9 cellular contexts compared by ENCODE assay signal in the genomic region with DNA sequence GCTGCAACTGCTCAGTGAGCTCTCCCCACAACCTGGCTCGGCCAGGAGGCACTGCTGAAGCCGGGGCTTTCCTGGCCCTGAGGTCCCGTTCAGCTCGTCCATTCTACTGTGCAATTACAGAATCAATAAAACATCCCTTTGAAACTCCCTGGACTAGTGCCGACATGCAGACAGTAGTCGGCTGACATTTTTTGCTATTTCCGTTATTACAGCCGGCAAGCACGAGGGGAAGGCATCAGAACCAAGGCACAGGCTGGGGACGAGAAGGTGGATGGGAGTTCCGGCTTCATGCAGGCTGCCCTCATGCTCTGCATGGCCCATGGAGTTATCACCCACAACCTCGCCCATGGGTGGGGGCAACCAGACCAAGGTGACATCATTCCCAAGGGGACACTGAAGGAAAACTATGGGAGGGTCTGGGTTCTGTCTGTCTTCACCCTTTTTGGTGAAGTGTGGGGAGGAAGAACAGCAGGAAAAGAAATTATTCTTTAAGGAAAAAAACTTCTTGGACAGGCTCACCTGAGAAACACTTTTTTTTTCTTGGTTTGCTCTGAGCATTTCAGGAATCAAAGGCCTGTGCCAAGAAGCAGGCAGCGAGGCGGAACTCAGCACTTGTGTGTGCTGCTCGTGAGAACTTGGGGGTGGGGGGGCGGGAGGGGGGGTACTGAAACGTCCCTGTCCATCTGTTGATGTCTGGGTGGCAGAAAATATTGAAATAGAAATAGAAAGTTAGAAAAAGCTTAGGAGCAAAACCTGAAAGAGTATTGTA.
DNase-seq lines count a peak whose midpoint lies in the region; ATAC-seq and TF ChIP-seq lines count a peak whose summit lies in the region.
"Had no signal": no experiment of that assay in that cellular context is flagged by ENCODE, and none has a peak within 500 bp of the region (broad histone marks: within the 10 kb centered on the region; RNA-seq: fewer than 3 reads in every experiment).

No MANE protein-coding gene starts in this region.

- no peak overlapping the region for H3K4me3 ChIP-seq in CD4-positive, CD25-positive, alpha-beta regulatory T cell (ENCODE audit: low read depth, low read length)
- no peak overlapping the region for H3K4me3 ChIP-seq in endodermal cell (ENCODE audit: low read length)

- H3K36me3 ChIP-seq in CD4-positive, CD25-positive, alpha-beta regulatory T cell (ENCODE audit: control insufficient read depth, insufficient read depth, low read length), result peaks cover 23% of the 10 kb centered on the region
- H3K36me3 ChIP-seq in endodermal cell (ENCODE audit: control insufficient read depth, insufficient read depth, low read length), result no peaks in the 10 kb centered on the region

- H3K27me3 ChIP-seq in CD4-positive, CD25-positive, alpha-beta regulatory T cell (ENCODE audit: control insufficient read depth, insufficient read depth, low read length), result no peaks in the 10 kb centered on the region
- H3K27me3 ChIP-seq in endodermal cell (ENCODE audit: control insufficient read depth, insufficient read depth, low read length, poor library complexity, severe bottlenecking), result no peaks in the 10 kb centered on the region

- TF ChIP-seq CTCF in endodermal cell (conservative IDR thresholded peaks at IDR 0.05) (no peak), neural crest cell (conservative IDR thresholded peaks at IDR 0.05) (no peak)

- TF ChIP-seq POLR2A in erythroblast (IDR thresholded peaks at IDR 0.05; ENCODE audit: low read length), result no peak

- peak in 1 of 3 donors; percentile 76 for DNase-seq in CD4-positive, CD25-positive, alpha-beta regulatory T cell
- DNase-seq in HK-2 (ENCODE audit: unreplicated experiment) (peak; percentile 44), endodermal cell (no peak), neural crest cell (ENCODE audit: low read depth, low spot score) (no peak), dedifferentiated amniotic fluid mesenchymal stem cell (ENCODE audit: extremely low spot score) (no peak), erythroblast (lab: John Stamatoyannopoulos, UW) (no peak)
- DNase-seq in effector memory CD8-positive, alpha-beta T cell, result no peak
- no peak for DNase-seq in activated CD8-positive, alpha-beta memory T cell treated with anti-CD3 and anti-CD28 coated beads, Interleukin-2, amount 50 U/mL, for 4 hours
- DNase-seq: OCI-M1 had no signal

- peak overlapping the region; percentile 35 to 67 (median 48) for H3K4me3 Mint-ChIP-seq in CD4-positive, CD25-positive, alpha-beta regulatory T cell
- H3K4me3 Mint-ChIP-seq in endodermal cell (no peak overlapping the region), neural crest cell (no peak overlapping the region)
- no peak overlapping the region for H3K4me3 Mint-ChIP-seq in effector memory CD8-positive, alpha-beta T cell

- 84 to 90% methylated on average over 7 to 17 of the region's 17 CpGs for WGBS in endodermal cell (ENCODE audit: insufficient coverage in 1 of 2, insufficient read length in 1 of 2), 2 experiments

- H3K9me3 Mint-ChIP-seq in CD4-positive, CD25-positive, alpha-beta regulatory T cell, result peaks cover 0 to 2% (median 0%) of the 10 kb centered on the region in 7 donors
- no peaks in the 10 kb centered on the region for H3K9me3 Mint-ChIP-seq in endodermal cell
- peaks cover 6% of the 10 kb centered on the region for H3K9me3 Mint-ChIP-seq in neural crest cell
- H3K9me3 Mint-ChIP-seq in effector memory CD8-positive, alpha-beta T cell, result no peaks in the 10 kb centered on the region

- peaks cover 56% of the 10 kb centered on the region for H3K4me1 ChIP-seq in CD4-positive, CD25-positive, alpha-beta regulatory T cell (ENCODE audit: control insufficient read depth, insufficient read depth, low read length, poor library complexity, severe bottlenecking)
- H3K4me1 ChIP-seq in endodermal cell (ENCODE audit: control insufficient read depth, insufficient read depth, low read length), result no peaks in the 10 kb centered on the region

- peaks cover 65% of the 10 kb centered on the region for H3K36me3 Mint-ChIP-seq in CD4-positive, CD25-positive, alpha-beta regulatory T cell
- peaks cover 5% of the 10 kb centered on the region for H3K36me3 Mint-ChIP-seq in endodermal cell (ENCODE audit: low read depth)
- peaks cover 4% of the 10 kb centered on the region for H3K36me3 Mint-ChIP-seq in neural crest cell (ENCODE audit: low read depth)
- H3K36me3 Mint-ChIP-seq in effector memory CD8-positive, alpha-beta T cell (ENCODE audit: insufficient read depth), result peaks cover 9% of the 10 kb centered on the region

- ATAC-seq in CD4-positive, CD25-positive, alpha-beta regulatory T cell (ENCODE audit: low read depth in 2 of 2), result peak in 1 of 2 donors; percentile 10
- no peak for ATAC-seq in effector memory CD8-positive, alpha-beta T cell (replicated peaks)

- peak overlapping the region; percentile 88 to 97 (median 93) for H3K27ac Mint-ChIP-seq in CD4-positive, CD25-positive, alpha-beta regulatory T cell
- peak overlapping the region; percentile 17 for H3K27ac Mint-ChIP-seq in endodermal cell
- peak overlapping the region; percentile 78 for H3K27ac Mint-ChIP-seq in neural crest cell (ENCODE audit: unreplicated experiment)
- H3K27ac Mint-ChIP-seq in effector memory CD8-positive, alpha-beta T cell, result peak overlapping the region in 1 of 2 donors; percentile 6

- H3K27me3 Mint-ChIP-seq in CD4-positive, CD25-positive, alpha-beta regulatory T cell, result no peaks in the 10 kb centered on the region
- H3K27me3 Mint-ChIP-seq in endodermal cell (ENCODE audit: insufficient read depth), result no peaks in the 10 kb centered on the region
- H3K27me3 Mint-ChIP-seq in neural crest cell (ENCODE audit: low read depth), result no peaks in the 10 kb centered on the region
- no peaks in the 10 kb centered on the region for H3K27me3 Mint-ChIP-seq in effector memory CD8-positive, alpha-beta T cell

- H3K4me1 Mint-ChIP-seq in CD4-positive, CD25-positive, alpha-beta regulatory T cell, result peaks cover 20 to 98% (median 78%) of the 10 kb centered on the region in 4 donors
- H3K4me1 Mint-ChIP-seq in endodermal cell (peaks cover 47% of the 10 kb centered on the region), neural crest cell (peaks cover 34% of the 10 kb centered on the region)
- H3K4me1 Mint-ChIP-seq in effector memory CD8-positive, alpha-beta T cell (ENCODE audit: low read depth in 2 of 2), result peaks cover 30 to 56% of the 10 kb centered on the region in 2 donors

- no peak overlapping the region for H3K9ac ChIP-seq in endodermal cell (ENCODE audit: extremely low read depth, low read length, poor library complexity, severe bottlenecking)

- H3K27ac ChIP-seq in CD4-positive, CD25-positive, alpha-beta regulatory T cell (ENCODE audit: insufficient read depth, low read length, poor library complexity, severe bottlenecking), result peak overlapping the region; percentile 66
- H3K27ac ChIP-seq in endodermal cell (ENCODE audit: low read depth, low read length), result no peak overlapping the region

- no peaks in the 10 kb centered on the region for H3K9me3 ChIP-seq in CD4-positive, CD25-positive, alpha-beta regulatory T cell (ENCODE audit: control insufficient read depth in 2 of 2, low read length in 2 of 2)
- H3K9me3 ChIP-seq in endodermal cell (ENCODE audit: control insufficient read depth, low read length), result no peaks in the 10 kb centered on the region

Comparison
In these comparisons a context has a peak if more than half of its experiments do, and no peak if none do; other contexts are left out.
1. H3K4me3 Mint-ChIP-seq: peak in CD4-positive, CD25-positive, alpha-beta regulatory T cell (4 of 4); none in endodermal cell (single experiment), neural crest cell (single experiment) and effector memory CD8-positive, alpha-beta T cell (0 of 2).